In genomic region chr1:230368871-230369270, GRCh38 we compare ENCODE assay signal across 20 cellular contexts. TPM values are rescaled to one million over a fixed set of nuclear protein-coding genes. Genes with fewer than 3 reads are reported as not detected.
"Had no signal": no experiment of that assay in that cellular context is flagged by ENCODE, and none has a peak within 500 bp of the region (broad histone marks: within the 10 kb centered on the region; RNA-seq: fewer than 3 reads in every experiment).

No MANE protein-coding gene starts in this region.

- H3K4me2 ChIP-seq: PC-9 had no signal

- H3K4me1 ChIP-seq: Peyer's patch, SJSA1 had no signal

- ATAC-seq: HepG2 had no signal

- H3K9me3 ChIP-seq: MG63, Peyer's patch, SJSA1 had no signal

- DNase-seq: KBM-7, MG63, NCI-H1092 treated with DMSO at 0.1 percent for 48 hours, NCI-H1436, NCI-H187, NCI-H2029, NCI-H2081 treated with DMSO at 0.1 percent for 48 hours, NCI-H2171 treated with DMSO at 0.1 percent for 48 hours, NCI-H345, NCI-H446 treated with DMSO at 0.1 percent for 48 hours, NCI-H510A treated with DMSO at 0.1 percent for 48 hours, NCI-H526, NCI-H748 treated with DMSO at 0.1 percent for 48 hours, PC-9, Peyer's patch, Right ventricle myocardium superior, SIG-M5 had no signal

- H3K4me3 ChIP-seq: MG63, PC-9, Peyer's patch, SJSA1, SK-N-MC had no signal

- H3K36me3 ChIP-seq: MG63, Peyer's patch, SJSA1 had no signal

- H3K27ac ChIP-seq: PC-9, Peyer's patch, SJSA1, SK-N-MC had no signal

- H2AFZ ChIP-seq: PC-9 had no signal

- H3K27me3 ChIP-seq: Peyer's patch, SJSA1 had no signal

RNA-seq across cellular contexts. Expression of gene PGBD5, which starts 57.3 kb away (rescaled TPM):
- total RNA-seq: PC-9 had no signal
